Comparison of ENCODE assay signal across 1 cellular context in the genomic region with DNA sequence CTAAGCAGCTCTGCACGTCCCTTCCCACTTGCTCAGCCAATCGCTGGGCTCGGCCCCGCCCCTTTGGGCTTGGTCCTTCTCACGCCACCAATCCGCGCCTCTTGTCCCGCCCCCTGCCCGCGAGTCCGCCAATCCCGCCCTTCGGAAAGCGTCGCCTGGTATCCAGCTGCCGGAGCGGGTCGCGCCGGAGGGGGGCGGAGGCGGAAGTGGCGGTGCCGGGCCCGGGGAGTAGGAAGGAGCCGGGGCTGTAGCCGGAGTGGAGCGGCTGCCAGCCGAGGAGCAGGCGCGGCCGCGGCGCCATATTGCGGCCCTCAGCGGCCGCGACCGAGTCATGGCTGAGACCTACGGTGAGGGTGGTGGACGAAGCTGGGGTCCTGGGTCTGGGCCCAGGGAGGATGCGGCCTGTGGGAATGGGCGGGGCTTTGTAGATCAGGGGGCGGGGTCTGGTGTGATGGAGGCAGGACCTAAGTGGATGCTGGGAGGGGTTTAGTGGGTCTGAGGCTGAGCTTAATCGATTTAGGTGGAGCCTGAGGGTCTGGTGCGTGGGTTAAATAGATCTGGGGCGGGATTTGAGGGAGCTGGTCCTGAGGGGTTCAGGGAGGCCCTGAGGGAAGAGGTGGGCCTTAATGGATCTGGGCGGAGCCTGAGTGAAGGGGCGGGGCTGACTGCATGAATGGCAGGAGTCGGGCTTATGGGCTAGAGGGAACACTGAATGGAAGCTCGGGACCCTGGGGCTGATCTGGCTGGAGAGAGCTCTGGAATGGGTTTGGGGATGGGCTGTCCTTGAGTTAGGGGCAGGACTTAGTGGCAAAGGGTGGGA.
A peak's percentile ranks its signal among the peaks of the same experiment; 100 is the strongest.
TF ChIP-seq lines count a peak whose summit lies in the region.

A gene with protein sequence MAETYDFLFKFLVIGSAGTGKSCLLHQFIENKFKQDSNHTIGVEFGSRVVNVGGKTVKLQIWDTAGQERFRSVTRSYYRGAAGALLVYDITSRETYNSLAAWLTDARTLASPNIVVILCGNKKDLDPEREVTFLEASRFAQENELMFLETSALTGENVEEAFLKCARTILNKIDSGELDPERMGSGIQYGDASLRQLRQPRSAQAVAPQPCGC (plus strand): TSS at position 203 of the 820 bp plus-strand sequence. CDS start 129 bp downstream, at position 332.

TF ChIP-seq in GM12878, 131 proteins besides CTCF, POLR2A, EP300 and RAD21 (continued from another document and continues in another):
- TF ChIP-seq, protein P1, sequence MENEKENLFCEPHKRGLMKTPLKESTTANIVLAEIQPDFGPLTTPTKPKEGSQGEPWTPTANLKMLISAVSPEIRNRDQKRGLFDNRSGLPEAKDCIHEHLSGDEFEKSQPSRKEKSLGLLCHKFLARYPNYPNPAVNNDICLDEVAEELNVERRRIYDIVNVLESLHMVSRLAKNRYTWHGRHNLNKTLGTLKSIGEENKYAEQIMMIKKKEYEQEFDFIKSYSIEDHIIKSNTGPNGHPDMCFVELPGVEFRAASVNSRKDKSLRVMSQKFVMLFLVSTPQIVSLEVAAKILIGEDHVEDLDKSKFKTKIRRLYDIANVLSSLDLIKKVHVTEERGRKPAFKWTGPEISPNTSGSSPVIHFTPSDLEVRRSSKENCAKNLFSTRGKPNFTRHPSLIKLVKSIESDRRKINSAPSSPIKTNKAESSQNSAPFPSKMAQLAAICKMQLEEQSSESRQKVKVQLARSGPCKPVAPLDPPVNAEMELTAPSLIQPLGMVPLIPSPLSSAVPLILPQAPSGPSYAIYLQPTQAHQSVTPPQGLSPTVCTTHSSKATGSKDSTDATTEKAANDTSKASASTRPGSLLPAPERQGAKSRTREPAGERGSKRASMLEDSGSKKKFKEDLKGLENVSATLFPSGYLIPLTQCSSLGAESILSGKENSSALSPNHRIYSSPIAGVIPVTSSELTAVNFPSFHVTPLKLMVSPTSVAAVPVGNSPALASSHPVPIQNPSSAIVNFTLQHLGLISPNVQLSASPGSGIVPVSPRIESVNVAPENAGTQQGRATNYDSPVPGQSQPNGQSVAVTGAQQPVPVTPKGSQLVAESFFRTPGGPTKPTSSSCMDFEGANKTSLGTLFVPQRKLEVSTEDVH (IDR thresholded peaks at IDR 0.05; ENCODE audit: low read depth, partially characterized antibody), result no peak
- no peak for TF ChIP-seq KAT2A (conservative IDR thresholded peaks at IDR 0.05; ENCODE audit: control insufficient read depth, low read depth, low read length)
- TF ChIP-seq ZSCAN29 (IDR thresholded peaks at IDR 0.05), result no peak
- TF ChIP-seq TBL1XR1 (IDR thresholded peaks at IDR 0.05; ENCODE audit: low read depth, low read length), result no peak
- 0 out of 2 replicates have a peak, but pooled peaks have one; percentile 4 for TF ChIP-seq RFX5 (IDR thresholded peaks at IDR 0.05; ENCODE audit: low read depth, low read length)
- TF ChIP-seq SIX5 (IDR thresholded peaks at IDR 0.05; ENCODE audit: low read depth, low read length, severe bottlenecking), result no peak
- no peak for TF ChIP-seq FOXM1 (IDR thresholded peaks at IDR 0.05; ENCODE audit: low read depth, low read length)
- TF ChIP-seq NBN (IDR thresholded peaks at IDR 0.05), result no peak
- no peak for TF ChIP-seq EED (IDR thresholded peaks at IDR 0.05; ENCODE audit: low read depth)
- peak; percentile 65 to 68; a peak in 3 of 4 replicates for TF ChIP-seq IKZF2 (IDR thresholded peaks at IDR 0.05)
- peak; percentile 98 for TF ChIP-seq SP1 (IDR thresholded peaks at IDR 0.05; ENCODE audit: low read depth, low read length)
- TF ChIP-seq BHLHE40 (IDR thresholded peaks at IDR 0.05; ENCODE audit: borderline replicate concordance in 1 of 2, low read depth in 2 of 2, low read length in 1 of 2), result peak; percentile 8 to 68; a peak in 1 of 4 replicates
- TF ChIP-seq RUNX3 (IDR thresholded peaks at IDR 0.05; ENCODE audit: low read length), result 0 out of 2 replicates have a peak, but pooled peaks have one; percentile 31
- peak; percentile 88 for TF ChIP-seq FOS (IDR thresholded peaks at IDR 0.05; ENCODE audit: borderline replicate concordance, extremely low read depth, insufficient read length)
- TF ChIP-seq IRF4 (IDR thresholded peaks at IDR 0.05; ENCODE audit: low read depth, low read length), result no peak
- TF ChIP-seq, protein P2, sequence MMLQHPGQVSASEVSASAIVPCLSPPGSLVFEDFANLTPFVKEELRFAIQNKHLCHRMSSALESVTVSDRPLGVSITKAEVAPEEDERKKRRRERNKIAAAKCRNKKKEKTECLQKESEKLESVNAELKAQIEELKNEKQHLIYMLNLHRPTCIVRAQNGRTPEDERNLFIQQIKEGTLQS (IDR thresholded peaks at IDR 0.05; ENCODE audit: borderline replicate concordance, extremely low read depth, low read depth, low read length), result no peak
- no peak for TF ChIP-seq KDM1A (IDR thresholded peaks at IDR 0.05; ENCODE audit: borderline replicate concordance)
- TF ChIP-seq, protein P3, sequence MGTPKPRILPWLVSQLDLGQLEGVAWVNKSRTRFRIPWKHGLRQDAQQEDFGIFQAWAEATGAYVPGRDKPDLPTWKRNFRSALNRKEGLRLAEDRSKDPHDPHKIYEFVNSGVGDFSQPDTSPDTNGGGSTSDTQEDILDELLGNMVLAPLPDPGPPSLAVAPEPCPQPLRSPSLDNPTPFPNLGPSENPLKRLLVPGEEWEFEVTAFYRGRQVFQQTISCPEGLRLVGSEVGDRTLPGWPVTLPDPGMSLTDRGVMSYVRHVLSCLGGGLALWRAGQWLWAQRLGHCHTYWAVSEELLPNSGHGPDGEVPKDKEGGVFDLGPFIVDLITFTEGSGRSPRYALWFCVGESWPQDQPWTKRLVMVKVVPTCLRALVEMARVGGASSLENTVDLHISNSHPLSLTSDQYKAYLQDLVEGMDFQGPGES (IDR thresholded peaks at IDR 0.05), result peak; percentile 97
- TF ChIP-seq CEBPB (IDR thresholded peaks at IDR 0.05; ENCODE audit: borderline replicate concordance in 1 of 2, low read depth in 2 of 2, low read length in 2 of 2), result no peak
- TF ChIP-seq FOXK2 (IDR thresholded peaks at IDR 0.05), result no peak
- peak; percentile 76 for TF ChIP-seq KLF5 (IDR thresholded peaks at IDR 0.05; ENCODE audit: partially characterized antibody)
- TF ChIP-seq, protein P4, sequence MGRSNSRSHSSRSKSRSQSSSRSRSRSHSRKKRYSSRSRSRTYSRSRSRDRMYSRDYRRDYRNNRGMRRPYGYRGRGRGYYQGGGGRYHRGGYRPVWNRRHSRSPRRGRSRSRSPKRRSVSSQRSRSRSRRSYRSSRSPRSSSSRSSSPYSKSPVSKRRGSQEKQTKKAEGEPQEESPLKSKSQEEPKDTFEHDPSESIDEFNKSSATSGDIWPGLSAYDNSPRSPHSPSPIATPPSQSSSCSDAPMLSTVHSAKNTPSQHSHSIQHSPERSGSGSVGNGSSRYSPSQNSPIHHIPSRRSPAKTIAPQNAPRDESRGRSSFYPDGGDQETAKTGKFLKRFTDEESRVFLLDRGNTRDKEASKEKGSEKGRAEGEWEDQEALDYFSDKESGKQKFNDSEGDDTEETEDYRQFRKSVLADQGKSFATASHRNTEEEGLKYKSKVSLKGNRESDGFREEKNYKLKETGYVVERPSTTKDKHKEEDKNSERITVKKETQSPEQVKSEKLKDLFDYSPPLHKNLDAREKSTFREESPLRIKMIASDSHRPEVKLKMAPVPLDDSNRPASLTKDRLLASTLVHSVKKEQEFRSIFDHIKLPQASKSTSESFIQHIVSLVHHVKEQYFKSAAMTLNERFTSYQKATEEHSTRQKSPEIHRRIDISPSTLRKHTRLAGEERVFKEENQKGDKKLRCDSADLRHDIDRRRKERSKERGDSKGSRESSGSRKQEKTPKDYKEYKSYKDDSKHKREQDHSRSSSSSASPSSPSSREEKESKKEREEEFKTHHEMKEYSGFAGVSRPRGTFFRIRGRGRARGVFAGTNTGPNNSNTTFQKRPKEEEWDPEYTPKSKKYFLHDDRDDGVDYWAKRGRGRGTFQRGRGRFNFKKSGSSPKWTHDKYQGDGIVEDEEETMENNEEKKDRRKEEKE (IDR thresholded peaks at IDR 0.05), result no peak
- no peak for TF ChIP-seq PML (IDR thresholded peaks at IDR 0.05; ENCODE audit: low read length)
- TF ChIP-seq BMI1 (IDR thresholded peaks at IDR 0.05; ENCODE audit: borderline replicate concordance), result no peak
- TF ChIP-seq, protein P5, sequence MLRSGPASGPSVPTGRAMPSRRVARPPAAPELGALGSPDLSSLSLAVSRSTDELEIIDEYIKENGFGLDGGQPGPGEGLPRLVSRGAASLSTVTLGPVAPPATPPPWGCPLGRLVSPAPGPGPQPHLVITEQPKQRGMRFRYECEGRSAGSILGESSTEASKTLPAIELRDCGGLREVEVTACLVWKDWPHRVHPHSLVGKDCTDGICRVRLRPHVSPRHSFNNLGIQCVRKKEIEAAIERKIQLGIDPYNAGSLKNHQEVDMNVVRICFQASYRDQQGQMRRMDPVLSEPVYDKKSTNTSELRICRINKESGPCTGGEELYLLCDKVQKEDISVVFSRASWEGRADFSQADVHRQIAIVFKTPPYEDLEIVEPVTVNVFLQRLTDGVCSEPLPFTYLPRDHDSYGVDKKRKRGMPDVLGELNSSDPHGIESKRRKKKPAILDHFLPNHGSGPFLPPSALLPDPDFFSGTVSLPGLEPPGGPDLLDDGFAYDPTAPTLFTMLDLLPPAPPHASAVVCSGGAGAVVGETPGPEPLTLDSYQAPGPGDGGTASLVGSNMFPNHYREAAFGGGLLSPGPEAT (IDR thresholded peaks at IDR 0.05; ENCODE audit: low read depth), result 0 out of 2 replicates have a peak, but pooled peaks have one; percentile 45
- TF ChIP-seq TAF1 (IDR thresholded peaks at IDR 0.05; ENCODE audit: borderline replicate concordance, low read depth, low read length), result no peak
- TF ChIP-seq, protein P6, sequence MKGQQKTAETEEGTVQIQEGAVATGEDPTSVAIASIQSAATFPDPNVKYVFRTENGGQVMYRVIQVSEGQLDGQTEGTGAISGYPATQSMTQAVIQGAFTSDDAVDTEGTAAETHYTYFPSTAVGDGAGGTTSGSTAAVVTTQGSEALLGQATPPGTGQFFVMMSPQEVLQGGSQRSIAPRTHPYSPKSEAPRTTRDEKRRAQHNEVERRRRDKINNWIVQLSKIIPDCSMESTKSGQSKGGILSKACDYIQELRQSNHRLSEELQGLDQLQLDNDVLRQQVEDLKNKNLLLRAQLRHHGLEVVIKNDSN (IDR thresholded peaks at IDR 0.05; ENCODE audit: borderline replicate concordance, extremely low read length, insufficient read depth, low read depth, low read length), result no peak
- TF ChIP-seq, protein P7, sequence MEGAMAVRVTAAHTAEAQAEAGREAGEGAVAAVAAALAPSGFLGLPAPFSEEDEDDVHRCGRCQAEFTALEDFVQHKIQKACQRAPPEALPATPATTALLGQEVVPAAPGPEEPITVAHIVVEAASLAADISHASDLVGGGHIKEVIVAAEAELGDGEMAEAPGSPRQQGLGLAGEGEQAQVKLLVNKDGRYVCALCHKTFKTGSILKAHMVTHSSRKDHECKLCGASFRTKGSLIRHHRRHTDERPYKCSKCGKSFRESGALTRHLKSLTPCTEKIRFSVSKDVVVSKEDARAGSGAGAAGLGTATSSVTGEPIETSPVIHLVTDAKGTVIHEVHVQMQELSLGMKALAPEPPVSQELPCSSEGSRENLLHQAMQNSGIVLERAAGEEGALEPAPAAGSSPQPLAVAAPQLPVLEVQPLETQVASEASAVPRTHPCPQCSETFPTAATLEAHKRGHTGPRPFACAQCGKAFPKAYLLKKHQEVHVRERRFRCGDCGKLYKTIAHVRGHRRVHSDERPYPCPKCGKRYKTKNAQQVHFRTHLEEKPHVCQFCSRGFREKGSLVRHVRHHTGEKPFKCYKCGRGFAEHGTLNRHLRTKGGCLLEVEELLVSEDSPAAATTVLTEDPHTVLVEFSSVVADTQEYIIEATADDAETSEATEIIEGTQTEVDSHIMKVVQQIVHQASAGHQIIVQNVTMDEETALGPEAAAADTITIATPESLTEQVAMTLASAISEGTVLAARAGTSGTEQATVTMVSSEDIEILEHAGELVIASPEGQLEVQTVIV (IDR thresholded peaks at IDR 0.05; ENCODE audit: borderline replicate concordance, partially characterized antibody), result peak; percentile 96
- TF ChIP-seq, protein P8, sequence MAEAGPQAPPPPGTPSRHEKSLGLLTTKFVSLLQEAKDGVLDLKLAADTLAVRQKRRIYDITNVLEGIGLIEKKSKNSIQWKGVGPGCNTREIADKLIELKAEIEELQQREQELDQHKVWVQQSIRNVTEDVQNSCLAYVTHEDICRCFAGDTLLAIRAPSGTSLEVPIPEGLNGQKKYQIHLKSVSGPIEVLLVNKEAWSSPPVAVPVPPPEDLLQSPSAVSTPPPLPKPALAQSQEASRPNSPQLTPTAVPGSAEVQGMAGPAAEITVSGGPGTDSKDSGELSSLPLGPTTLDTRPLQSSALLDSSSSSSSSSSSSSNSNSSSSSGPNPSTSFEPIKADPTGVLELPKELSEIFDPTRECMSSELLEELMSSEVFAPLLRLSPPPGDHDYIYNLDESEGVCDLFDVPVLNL (IDR thresholded peaks at IDR 0.05; ENCODE audit: low read depth, low read length), result no peak
- TF ChIP-seq ZNF274 (IDR thresholded peaks at IDR 0.05; ENCODE audit: insufficient read depth, insufficient read length), result no peak
- no peak for TF ChIP-seq EZH2 (IDR thresholded peaks at IDR 0.05; ENCODE audit: borderline replicate concordance, control insufficient read depth, low read depth, low read length)
- no peak; the same call in 1 of the 2 replicates for TF ChIP-seq TARDBP (IDR thresholded peaks at IDR 0.05; ENCODE audit: borderline replicate concordance)
- TF ChIP-seq, protein P9, sequence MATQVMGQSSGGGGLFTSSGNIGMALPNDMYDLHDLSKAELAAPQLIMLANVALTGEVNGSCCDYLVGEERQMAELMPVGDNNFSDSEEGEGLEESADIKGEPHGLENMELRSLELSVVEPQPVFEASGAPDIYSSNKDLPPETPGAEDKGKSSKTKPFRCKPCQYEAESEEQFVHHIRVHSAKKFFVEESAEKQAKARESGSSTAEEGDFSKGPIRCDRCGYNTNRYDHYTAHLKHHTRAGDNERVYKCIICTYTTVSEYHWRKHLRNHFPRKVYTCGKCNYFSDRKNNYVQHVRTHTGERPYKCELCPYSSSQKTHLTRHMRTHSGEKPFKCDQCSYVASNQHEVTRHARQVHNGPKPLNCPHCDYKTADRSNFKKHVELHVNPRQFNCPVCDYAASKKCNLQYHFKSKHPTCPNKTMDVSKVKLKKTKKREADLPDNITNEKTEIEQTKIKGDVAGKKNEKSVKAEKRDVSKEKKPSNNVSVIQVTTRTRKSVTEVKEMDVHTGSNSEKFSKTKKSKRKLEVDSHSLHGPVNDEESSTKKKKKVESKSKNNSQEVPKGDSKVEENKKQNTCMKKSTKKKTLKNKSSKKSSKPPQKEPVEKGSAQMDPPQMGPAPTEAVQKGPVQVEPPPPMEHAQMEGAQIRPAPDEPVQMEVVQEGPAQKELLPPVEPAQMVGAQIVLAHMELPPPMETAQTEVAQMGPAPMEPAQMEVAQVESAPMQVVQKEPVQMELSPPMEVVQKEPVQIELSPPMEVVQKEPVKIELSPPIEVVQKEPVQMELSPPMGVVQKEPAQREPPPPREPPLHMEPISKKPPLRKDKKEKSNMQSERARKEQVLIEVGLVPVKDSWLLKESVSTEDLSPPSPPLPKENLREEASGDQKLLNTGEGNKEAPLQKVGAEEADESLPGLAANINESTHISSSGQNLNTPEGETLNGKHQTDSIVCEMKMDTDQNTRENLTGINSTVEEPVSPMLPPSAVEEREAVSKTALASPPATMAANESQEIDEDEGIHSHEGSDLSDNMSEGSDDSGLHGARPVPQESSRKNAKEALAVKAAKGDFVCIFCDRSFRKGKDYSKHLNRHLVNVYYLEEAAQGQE (IDR thresholded peaks at IDR 0.05; ENCODE audit: low read depth, low read length), result no peak
- TF ChIP-seq, protein P10, sequence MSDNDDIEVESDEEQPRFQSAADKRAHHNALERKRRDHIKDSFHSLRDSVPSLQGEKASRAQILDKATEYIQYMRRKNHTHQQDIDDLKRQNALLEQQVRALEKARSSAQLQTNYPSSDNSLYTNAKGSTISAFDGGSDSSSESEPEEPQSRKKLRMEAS (IDR thresholded peaks at IDR 0.05; ENCODE audit: low read depth, low read length), result no peak
- peak in 1 of 2 experiments; percentile 56; a peak in 2 of 3 replicates for TF ChIP-seq EGR1 (IDR thresholded peaks at IDR 0.05; ENCODE audit: borderline replicate concordance in 1 of 2, low read depth in 2 of 2, low read length in 2 of 2)
- TF ChIP-seq GABPA (IDR thresholded peaks at IDR 0.05; ENCODE audit: low read depth), result peak; percentile 51; the same call in 1 of the 2 replicates
- no peak for TF ChIP-seq ZNF207 (IDR thresholded peaks at IDR 0.05; ENCODE audit: borderline replicate concordance)
